ENCODE assay signal across 8 cellular contexts in the genomic region with DNA sequence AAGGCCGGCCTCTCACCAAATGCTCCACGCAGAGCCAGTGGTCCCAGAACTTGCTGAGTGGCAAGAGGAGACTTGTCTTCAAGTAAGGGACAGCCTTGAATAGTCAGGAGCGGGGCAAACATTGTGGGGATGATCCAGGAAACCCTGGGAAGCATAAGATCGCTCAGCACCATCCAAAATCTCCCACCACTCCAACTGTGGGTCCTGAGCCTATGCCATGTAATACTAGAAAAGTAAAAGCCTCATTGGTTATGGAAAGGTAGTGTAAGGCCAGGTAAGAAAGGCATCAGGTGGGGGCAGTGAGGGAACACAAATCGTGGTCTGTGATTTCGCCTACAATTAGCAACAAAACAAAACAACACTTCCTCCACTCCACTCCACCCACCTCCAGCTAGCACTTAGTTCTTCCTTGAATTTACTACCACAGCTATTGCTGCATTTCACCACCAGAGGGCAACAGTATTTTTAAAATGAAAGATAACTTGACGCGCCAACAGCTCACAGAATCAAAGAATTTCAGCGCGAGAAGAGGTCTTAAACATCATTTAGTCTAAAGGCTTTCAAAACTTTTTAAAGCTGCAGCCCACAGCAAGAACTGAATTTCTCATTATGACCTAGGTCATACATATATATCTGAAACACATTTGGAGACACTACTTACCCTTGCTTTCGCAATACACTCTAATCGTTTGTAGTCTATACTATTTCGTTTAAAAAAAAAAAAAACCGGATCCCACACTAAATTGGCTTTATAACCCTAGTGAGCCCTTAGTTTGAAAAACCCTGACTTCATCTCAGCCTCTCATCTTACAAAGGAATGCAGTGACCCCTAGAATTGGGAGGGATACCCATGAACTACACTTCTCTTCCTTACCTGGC. TPM values are rescaled to one million over a fixed set of nuclear protein-coding genes. Genes with fewer than 3 reads are reported as not detected.
DNase-seq lines count a peak whose midpoint lies in the region; ATAC-seq and TF ChIP-seq lines count a peak whose summit lies in the region.

No MANE protein-coding gene starts in this region.

- H3K9me3 Mint-ChIP-seq in activated naive CD8-positive, alpha-beta T cell treated with anti-CD3 and anti-CD28 coated beads for 36 hours, result no peaks in the 10 kb centered on the region

- no peak overlapping the region for H2AFZ ChIP-seq in PC-9

- no peak overlapping the region for H3K9ac ChIP-seq in rectal smooth muscle tissue (ENCODE audit: low read length)

- H3K27ac Mint-ChIP-seq in activated naive CD8-positive, alpha-beta T cell treated with anti-CD3 and anti-CD28 coated beads for 36 hours, result no peak overlapping the region

- no peaks in the 10 kb centered on the region for H4K20me1 ChIP-seq in PC-9 (ENCODE audit: insufficient read depth)

- H3K4me3 ChIP-seq in PC-9 (peak overlapping the region; percentile 30; the same call in 1 of the 2 replicates), rectal smooth muscle tissue (ENCODE audit: low read length) (peak overlapping the region; percentile 45)

- peak overlapping the region; percentile 78 for H3K27ac ChIP-seq in PC-9
- no peak overlapping the region for H3K27ac ChIP-seq in rectal smooth muscle tissue (ENCODE audit: low read depth, low read length)

- peaks cover 5% of the 10 kb centered on the region for H3K36me3 Mint-ChIP-seq in activated naive CD8-positive, alpha-beta T cell treated with anti-CD3 and anti-CD28 coated beads for 36 hours

- peak overlapping the region; percentile 42 for H3K4me3 Mint-ChIP-seq in activated naive CD8-positive, alpha-beta T cell treated with anti-CD3 and anti-CD28 coated beads for 36 hours

- H3K4me2 ChIP-seq in PC-9, result peak overlapping the region; percentile 81

- H3K27me3 ChIP-seq in PC-9 (ENCODE audit: insufficient read depth, low read depth) (no peaks in the 10 kb centered on the region), rectal smooth muscle tissue (ENCODE audit: control insufficient read depth, insufficient read depth, low read length) (no peaks in the 10 kb centered on the region)

- peak; percentile 94 for TF ChIP-seq CTCF in PC-9 (conservative IDR thresholded peaks at IDR 0.05)

- CTCF ChIA-PET in PC-9 (lab: Charles Lee), result interaction anchor here (0.7 to 2.6 kb wide), 11 partner anchors 14 to 188 kb away, joined by 3 to 53 read pairs (median 4); a partner anchor contains a TSS

- H3K4me1 ChIP-seq in PC-9 (replicated peaks; ENCODE audit: insufficient read depth) (peaks cover 77% of the 10 kb centered on the region), rectal smooth muscle tissue (ENCODE audit: control insufficient read depth, insufficient read depth, low read length) (peaks cover 24% of the 10 kb centered on the region)

- no peaks in the 10 kb centered on the region for H3K9me2 ChIP-seq in PC-9 (ENCODE audit: insufficient read depth)

- H3K27me3 Mint-ChIP-seq in activated naive CD8-positive, alpha-beta T cell treated with anti-CD3 and anti-CD28 coated beads for 36 hours, result peaks cover 4% of the 10 kb centered on the region

- no TSS peak for BruUV-seq in PC-9 (replicated peaks; lab: Mats Ljungman, UMichigan)

- DNase-seq in NCI-H524 (lab: John Stamatoyannopoulos, UW) (peak; percentile 14 to 61), NCI-H524 treated with DMSO at 0.1 percent for 48 hours (lab: John Stamatoyannopoulos, UW) (no peak), HuH-7 (ENCODE audit: low spot score) (peak; percentile 63), PC-9 (peak; percentile 54 to 74), Right ventricle myocardium superior (no peak)
- peak; percentile 28 for DNase-seq in activated naive CD8-positive, alpha-beta T cell treated with anti-CD3 and anti-CD28 coated beads for 36 hours

- H3K36me3 ChIP-seq in PC-9 (ENCODE audit: low read depth), result peaks cover 9% of the 10 kb centered on the region; the same call in 1 of the 2 replicates
- no peaks in the 10 kb centered on the region for H3K36me3 ChIP-seq in rectal smooth muscle tissue (ENCODE audit: control insufficient read depth, insufficient read depth, low read length)

- peaks cover 76% of the 10 kb centered on the region for H3K79me2 ChIP-seq in PC-9 (ENCODE audit: low read depth)

- intact Hi-C loops in PC-9 (cut with micrococcal nuclease; ENCODE audit: unreplicated experiment), result loop anchor here (1.0 to 5.0 kb wide), 4 partner anchors 62 to 535 kb away; a partner anchor contains a TSS
- intact Hi-C loops in Right ventricle myocardium superior (cut with DNase I), result loop anchor here (5.0 kb wide), 1 partner anchor 65 kb away; no protein-coding TSS in a partner anchor

- peak; percentile 53 for ATAC-seq in GM21529 (IDR thresholded peaks at IDR 0.05; ENCODE audit: unreplicated experiment)
- ATAC-seq in Right ventricle myocardium superior (ENCODE audit: poor library complexity), result peak; percentile 50

- POLR2A ChIA-PET in PC-9 (lab: Charles Lee; ENCODE audit: unreplicated experiment), result interaction anchor here (0.7 kb wide), 1 partner anchor 62 kb away, joined by 4 read pairs; no protein-coding TSS in a partner anchor

- H3K9me3 ChIP-seq in PC-9 (ENCODE audit: insufficient read depth, low read depth), result no peaks in the 10 kb centered on the region

- H3F3A ChIP-seq in PC-9 (ENCODE audit: insufficient read depth, low read depth), result peaks cover 59% of the 10 kb centered on the region

- H3K4me1 Mint-ChIP-seq in activated naive CD8-positive, alpha-beta T cell treated with anti-CD3 and anti-CD28 coated beads for 36 hours, result peaks cover 22% of the 10 kb centered on the region

RNA-seq across cellular contexts. Expression of a gene that starts 4.5 kb away (rescaled TPM):
- 9.3 and 20.5 TPM in 2 replicates for total RNA-seq in PC-9 (2021)
- not detected for total RNA-seq in activated naive CD8-positive, alpha-beta T cell treated with anti-CD3 and anti-CD28 coated beads for 36 hours
- 9.1 TPM for total RNA-seq in Right ventricle myocardium superior

RNA-seq across cellular contexts. Expression of a gene that starts 55.3 kb away (rescaled TPM):
- total RNA-seq in PC-9 (2021) (not detected in 2 replicates), Right ventricle myocardium superior (2.4 TPM)
- total RNA-seq in activated naive CD8-positive, alpha-beta T cell treated with anti-CD3 and anti-CD28 coated beads for 36 hours, result 1 to 10 TPM; 7.6 to 8.2 TPM

Comparison
In these comparisons a context has a peak if more than half of its experiments do, and no peak if none do; other contexts are left out.
1. DNase-seq: peak in NCI-H524 (2 of 2), HuH-7 (single experiment), PC-9 (2 of 2) and activated naive CD8-positive, alpha-beta T cell treated with anti-CD3 and anti-CD28 coated beads for 36 hours (single experiment); none in NCI-H524 treated with DMSO at 0.1 percent for 48 hours (single experiment) and Right ventricle myocardium superior (single experiment).